ENCODE assay signal across 11 cellular contexts in the genomic region with DNA sequence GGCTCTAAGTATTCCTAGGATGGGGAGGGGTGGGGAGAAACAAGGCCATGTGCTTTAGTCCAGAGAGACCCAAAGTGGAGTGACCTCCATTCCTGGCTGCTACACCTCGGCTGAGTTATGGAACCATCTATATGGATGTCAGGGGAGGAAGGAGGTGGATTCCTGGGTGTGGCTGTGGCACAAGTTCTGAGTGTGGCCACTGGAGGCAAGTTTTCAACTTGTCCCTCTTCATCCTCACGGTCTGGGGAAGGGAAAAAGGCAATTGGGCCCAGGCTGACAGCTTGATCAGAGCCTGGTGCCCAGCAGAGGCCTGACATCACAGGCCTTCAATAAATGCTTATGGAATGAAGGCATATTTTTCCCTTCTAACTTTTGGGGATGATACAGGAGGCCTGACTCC. TPM values are rescaled to one million over a fixed set of nuclear protein-coding genes. Genes with fewer than 3 reads are reported as not detected.
A peak's percentile ranks its signal among the peaks of the same experiment; 100 is the strongest.
DNase-seq lines count a peak whose midpoint lies in the region; ATAC-seq, FAIRE-seq and TF ChIP-seq lines count a peak whose summit lies in the region.
"Had no signal": no experiment of that assay in that cellular context is flagged by ENCODE, and none has a peak within 500 bp of the region (broad histone marks: within the 10 kb centered on the region; RNA-seq: fewer than 3 reads in every experiment).

No MANE protein-coding gene starts in this region.

- H2AFZ ChIP-seq in HepG2 (ENCODE audit: low read length), result no peak overlapping the region

- DNase-seq in HepG2 (ENCODE audit: low spot score), result no peak
- DNase-seq in right lobe of liver, result no peak
- no peak for DNase-seq in activated CD8-positive, alpha-beta T cell treated with anti-CD3 and anti-CD28 coated beads, Interleukin-2, amount 10 ng/mL, durations not matched to agents 7 days and 5 days
- DNase-seq in NCI-H1417 (lab: John Stamatoyannopoulos, UW), result no peak
- DNase-seq in activated effector memory CD4-positive, alpha-beta T cell treated with Interleukin-2 at 50 U/mL for 16 hours, result no peak
- DNase-seq in dedifferentiated amniotic fluid mesenchymal stem cell (ENCODE audit: extremely low spot score), result no peak
- DNase-seq: NCI-H2171, SIG-M5 had no signal

- POLR2A ChIA-PET in HepG2 (lab: Yijun Ruan, JAX), result interaction anchor here (1.7 to 5.1 kb wide), 3 partner anchors 8 to 29 kb away, joined by 6 to 32 read pairs (median 11); no protein-coding TSS in a partner anchor
- POLR2A ChIA-PET in activated CD8-positive, alpha-beta T cell treated with anti-CD3 and anti-CD28 coated beads, Interleukin-2, amount 10 ng/mL, durations not matched to agents 7 days and 5 days (lab: Charles Lee), result interaction anchor here (0.6 to 2.1 kb wide), 2 partner anchors 13 to 18 kb away, joined by 3 to 5 read pairs; no protein-coding TSS in a partner anchor

- intact Hi-C loops in HepG2 (cut with micrococcal nuclease; ENCODE audit: unreplicated experiment), result no loop called here
- intact Hi-C loops in right lobe of liver (cut with DNase I), result no loop called here

- H3K4me3 ChIP-seq in HepG2 (replicated peaks in 1 of 3; ENCODE audit: insufficient read depth in 1 of 3, low read depth in 2 of 3, low read length in 3 of 3), result peak overlapping the region in 2 of 3 experiments; percentile 9 to 80; a peak in 2 of 6 replicates
- no peak overlapping the region for H3K4me3 ChIP-seq in right lobe of liver
- H3K4me3 ChIP-seq in mucosa of rectum (ENCODE audit: low read length in 2 of 2), result peak overlapping the region in 1 of 2 donors; percentile 84

- H3K9me3 ChIP-seq in HepG2 (ENCODE audit: low read length), result no peaks in the 10 kb centered on the region
- no peaks in the 10 kb centered on the region for H3K9me3 ChIP-seq in right lobe of liver
- no peaks in the 10 kb centered on the region for H3K9me3 ChIP-seq in mucosa of rectum (ENCODE audit: control insufficient read depth in 2 of 2, low read length in 2 of 2)
- H3K9me3 ChIP-seq: neutrophil had no signal

- peaks cover 51% of the 10 kb centered on the region for H3K4me1 Mint-ChIP-seq in activated CD8-positive, alpha-beta T cell treated with anti-CD3 and anti-CD28 coated beads, Interleukin-2, amount 10 ng/mL, durations not matched to agents 7 days and 5 days (ENCODE audit: low read depth)

- TF ChIP-seq RAD21 in HepG2 (CRISPR knock-in tag; IDR thresholded peaks at IDR 0.05), result no peak

- TF ChIP-seq EP300 in HepG2 (IDR thresholded peaks at IDR 0.05; ENCODE audit: low read depth in 2 of 2, low read length in 2 of 2) (no peak), HepG2 (CRISPR knock-in tag; IDR thresholded peaks at IDR 0.05; ENCODE audit: borderline replicate concordance) (no peak)

- peaks cover 10% of the 10 kb centered on the region for H3K36me3 Mint-ChIP-seq in activated CD8-positive, alpha-beta T cell treated with anti-CD3 and anti-CD28 coated beads, Interleukin-2, amount 10 ng/mL, durations not matched to agents 7 days and 5 days (ENCODE audit: low read depth)

- in situ Hi-C loops in HepG2 (cut with HindIII; ENCODE audit: extremely low pct_ligation_motif_present, low pct_unique_long_range_greater_than_20kb), result no loop called here

- TF ChIP-seq POLR2A in HepG2 (IDR thresholded peaks at IDR 0.05; ENCODE audit: insufficient read depth in 1 of 2, low read depth in 2 of 2, low read length in 2 of 2) (no peak), right lobe of liver (IDR thresholded peaks at IDR 0.05) (no peak)

- no TSS peak for BruUV-seq in HepG2 (replicated peaks; lab: Mats Ljungman, UMichigan)

- H3K9me3 Mint-ChIP-seq in activated CD8-positive, alpha-beta T cell treated with anti-CD3 and anti-CD28 coated beads, Interleukin-2, amount 10 ng/mL, durations not matched to agents 7 days and 5 days (ENCODE audit: insufficient read depth), result no peaks in the 10 kb centered on the region

- ATAC-seq in HepG2, result peak; percentile 28
- no peak for ATAC-seq in right lobe of liver
- ATAC-seq in activated CD8-positive, alpha-beta T cell treated with anti-CD3 and anti-CD28 coated beads, Interleukin-2, amount 10 ng/mL, durations not matched to agents 7 days and 5 days, result no peak
- no peak for ATAC-seq in GM21381 (IDR thresholded peaks at IDR 0.05; ENCODE audit: unreplicated experiment)

- peaks cover 0 to 15% of the 10 kb centered on the region in 2 experiments; a peak in 3 of 5 replicates for H3K27me3 ChIP-seq in HepG2 (ENCODE audit: control insufficient read depth in 1 of 2, insufficient read depth in 2 of 2, low read length in 2 of 2)
- H3K27me3 ChIP-seq in right lobe of liver, result no peaks in the 10 kb centered on the region
- no peaks in the 10 kb centered on the region for H3K27me3 ChIP-seq in mucosa of rectum (ENCODE audit: control insufficient read depth in 2 of 2, insufficient read depth in 2 of 2, low read length in 2 of 2)

- H3K9ac ChIP-seq in HepG2 (ENCODE audit: insufficient read depth, low read depth, low read length) (no peak overlapping the region), mucosa of rectum (ENCODE audit: low read depth in 1 of 2, low read length in 2 of 2) (no peak overlapping the region)

- peak; percentile 60 for FAIRE-seq in HepG2 (lab: Jason Lieb, UNC)

- H3K79me2 ChIP-seq in HepG2 (ENCODE audit: insufficient read depth, low read length), result peaks cover 2% of the 10 kb centered on the region

- peak overlapping the region; percentile 96 for H3K4me3 Mint-ChIP-seq in activated CD8-positive, alpha-beta T cell treated with anti-CD3 and anti-CD28 coated beads, Interleukin-2, amount 10 ng/mL, durations not matched to agents 7 days and 5 days

- 0% methylated on average over 2 of the region's 2 CpGs for WGBS in HepG2 (ENCODE audit: low lambda C conversion rate)
- WGBS in right lobe of liver (ENCODE audit: insufficient coverage, low coverage, low lambda C conversion rate, missing lambda C conversion rate), result 33% methylated on average over 1 of the region's 2 CpGs

- H3K27ac ChIP-seq in HepG2 (ENCODE audit: extremely low read length, insufficient read depth, low read length) (no peak overlapping the region), right lobe of liver (no peak overlapping the region), mucosa of rectum (ENCODE audit: low read depth in 2 of 2, low read length in 2 of 2) (peak overlapping the region; percentile 97 to 99)
- H3K27ac ChIP-seq: neutrophil had no signal

- no peaks in the 10 kb centered on the region for H3K27me3 Mint-ChIP-seq in activated CD8-positive, alpha-beta T cell treated with anti-CD3 and anti-CD28 coated beads, Interleukin-2, amount 10 ng/mL, durations not matched to agents 7 days and 5 days (ENCODE audit: low read depth)

- CTCF ChIA-PET in HepG2 (lab: Yijun Ruan, JAX; ENCODE audit: low intra/inter-chr PET ratio, low total read pairs), result interaction anchor here (1.2 kb wide), 1 partner anchor 29 kb away, joined by 3 read pairs; no protein-coding TSS in a partner anchor
- CTCF ChIA-PET in activated CD8-positive, alpha-beta T cell treated with anti-CD3 and anti-CD28 coated beads, Interleukin-2, amount 10 ng/mL, durations not matched to agents 7 days and 5 days (lab: Charles Lee), result interaction anchor here (1.2 to 1.9 kb wide), 2 partner anchors 12 to 82 kb away, joined by 9 read pairs; no protein-coding TSS in a partner anchor

- H3K4me2 ChIP-seq in HepG2 (ENCODE audit: low read depth, low read length), result peak overlapping the region; percentile 96

- no peaks in the 10 kb centered on the region; the same call in 1 of the 2 replicates for H4K20me1 ChIP-seq in HepG2 (ENCODE audit: insufficient read depth, low read length)

- H3K4me1 ChIP-seq in HepG2 (ENCODE audit: insufficient read depth, low read length) (peaks cover 50% of the 10 kb centered on the region), right lobe of liver (peaks cover 0 to 11% (median 0%) of the 10 kb centered on the region in 4 donors), mucosa of rectum (ENCODE audit: control insufficient read depth in 2 of 2, insufficient read depth in 2 of 2, low read length in 2 of 2) (peaks cover 35 to 37% of the 10 kb centered on the region in 2 donors)

- TF ChIP-seq CTCF in HepG2 (CRISPR knock-in tag; IDR thresholded peaks at IDR 0.05) (no peak), right lobe of liver (IDR thresholded peaks at IDR 0.05) (no peak)

- H3K36me3 ChIP-seq in HepG2 (replicated peaks in 1 of 2; ENCODE audit: control insufficient read depth in 1 of 2, insufficient read depth in 2 of 2, low read length in 2 of 2) (no peaks in the 10 kb centered on the region), right lobe of liver (no peaks in the 10 kb centered on the region), mucosa of rectum (ENCODE audit: control insufficient read depth in 2 of 2, insufficient read depth in 2 of 2, low read length in 2 of 2) (no peaks in the 10 kb centered on the region)
- H3K36me3 ChIP-seq: neutrophil had no signal

- peak overlapping the region; percentile 52 for H3K27ac Mint-ChIP-seq in activated CD8-positive, alpha-beta T cell treated with anti-CD3 and anti-CD28 coated beads, Interleukin-2, amount 10 ng/mL, durations not matched to agents 7 days and 5 days

RNA-seq across cellular contexts. Expression of gene ITPR3, which starts 2.0 kb away (rescaled TPM):
- total RNA-seq in HepG2 (2016; rRNA removed; fragmentation: Illumina TruSeq; extraction: Trizol) (3.4 and 3.8 TPM in 2 replicates), right lobe of liver (1 to 10 TPM in 4 of 6 experiments, under 1 TPM in 2; 0.79 to 3.5 (median 1.6) TPM)
- total RNA-seq in HepG2 (2016; cell fraction: cytosol; rRNA removed; fragmentation: Illumina TruSeq; extraction: Trizol; ENCODE audit: low read depth), result 0.30 and 0.44 TPM in 2 replicates
- 2.6 and 4.1 TPM in 2 replicates for total RNA-seq in HepG2 (2016; cell fraction: insoluble cytoplasmic fraction; rRNA removed; fragmentation: Illumina TruSeq; extraction: Trizol)
- total RNA-seq in HepG2 (2016; cell fraction: membrane; rRNA removed; fragmentation: Illumina TruSeq; extraction: Trizol), result 1.5 and 1.7 TPM in 2 replicates
- total RNA-seq in HepG2 (2016; cell fraction: nucleus; rRNA removed; fragmentation: Illumina TruSeq; extraction: Trizol), result 5.0 and 5.8 TPM in 2 replicates
- 21.4 and 27.4 TPM in 2 replicates for polyA plus RNA-seq in HepG2 (2011; rRNA removed)
- polyA plus RNA-seq in HepG2 (2011; cell fraction: cytosol; rRNA removed), result 11.6 and 15.9 TPM in 2 replicates
- 175 and 242 TPM in 2 replicates for polyA plus RNA-seq in HepG2 (2011; cell fraction: nucleus; rRNA removed)
- polyA plus RNA-seq in HepG2 (2012), result 10.0 and 18.8 TPM in 2 replicates
- 0.20 and 0.24 TPM in 2 replicates for polyA plus RNA-seq in HepG2 (2016; cell fraction: cytosol; fragmentation: Illumina TruSeq; extraction: Trizol; ENCODE audit: low read depth)
- polyA plus RNA-seq in HepG2 (2016; cell fraction: insoluble cytoplasmic fraction; fragmentation: Illumina TruSeq; extraction: Trizol; ENCODE audit: low read depth), result 1.6 and 2.3 TPM in 2 replicates
- polyA plus RNA-seq in HepG2 (2016; cell fraction: membrane; fragmentation: Illumina TruSeq; extraction: Trizol; ENCODE audit: low read depth), result 0.54 and 0.78 TPM in 2 replicates
- 11.8 and 13.7 TPM in 2 replicates for polyA plus RNA-seq in HepG2 (2016; cell fraction: nucleus; fragmentation: Illumina TruSeq; extraction: Trizol; ENCODE audit: insufficient read depth, low read depth)
- 47.0 and 79.8 TPM in 2 replicates for polyA minus RNA-seq in HepG2 (2011; rRNA and poly(A)+ RNA removed; ENCODE audit: low replicate concordance)
- 20.4 and 20.8 TPM in 2 replicates for polyA minus RNA-seq in HepG2 (2011; cell fraction: cytosol; rRNA and poly(A)+ RNA removed)
- 36.2 and 39.1 TPM in 2 replicates for polyA minus RNA-seq in HepG2 (2011; cell fraction: nucleus; rRNA and poly(A)+ RNA removed)
- 10 to 100 TPM; 57.8 to 59.3 TPM for total RNA-seq in activated CD8-positive, alpha-beta T cell treated with anti-CD3 and anti-CD28 coated beads, Interleukin-2, amount 10 ng/mL, durations not matched to agents 7 days and 5 days

RNA-seq across cellular contexts. Expression of gene BAK1, which starts 39.1 kb away (rescaled TPM):
- total RNA-seq in HepG2 (2016; rRNA removed; fragmentation: Illumina TruSeq; extraction: Trizol), result 23.8 and 25.9 TPM in 2 replicates
- total RNA-seq in HepG2 (2016; cell fraction: cytosol; rRNA removed; fragmentation: Illumina TruSeq; extraction: Trizol; ENCODE audit: low read depth), result 16.2 and 22.7 TPM in 2 replicates
- total RNA-seq in HepG2 (2016; cell fraction: insoluble cytoplasmic fraction; rRNA removed; fragmentation: Illumina TruSeq; extraction: Trizol), result 24.2 and 26.8 TPM in 2 replicates
- 40.6 and 46.1 TPM in 2 replicates for total RNA-seq in HepG2 (2016; cell fraction: membrane; rRNA removed; fragmentation: Illumina TruSeq; extraction: Trizol)
- 11.2 and 14.0 TPM in 2 replicates for total RNA-seq in HepG2 (2016; cell fraction: nucleus; rRNA removed; fragmentation: Illumina TruSeq; extraction: Trizol)
- 15.0 and 22.2 TPM in 2 replicates for polyA plus RNA-seq in HepG2 (2011; rRNA removed)
- 19.9 and 23.5 TPM in 2 replicates for polyA plus RNA-seq in HepG2 (2011; cell fraction: cytosol; rRNA removed)
- 13.5 and 15.1 TPM in 2 replicates for polyA plus RNA-seq in HepG2 (2011; cell fraction: nucleus; rRNA removed)
- 10.2 and 16.3 TPM in 2 replicates for polyA plus RNA-seq in HepG2 (2012)
- 21.1 and 27.3 TPM in 2 replicates for polyA plus RNA-seq in HepG2 (2016; cell fraction: cytosol; fragmentation: Illumina TruSeq; extraction: Trizol; ENCODE audit: low read depth)
- polyA plus RNA-seq in HepG2 (2016; cell fraction: insoluble cytoplasmic fraction; fragmentation: Illumina TruSeq; extraction: Trizol; ENCODE audit: low read depth), result 25.7 and 28.6 TPM in 2 replicates
- 36.0 and 39.7 TPM in 2 replicates for polyA plus RNA-seq in HepG2 (2016; cell fraction: membrane; fragmentation: Illumina TruSeq; extraction: Trizol; ENCODE audit: low read depth)
- 24.6 and 25.1 TPM in 2 replicates for polyA plus RNA-seq in HepG2 (2016; cell fraction: nucleus; fragmentation: Illumina TruSeq; extraction: Trizol; ENCODE audit: insufficient read depth, low read depth)
- polyA minus RNA-seq in HepG2 (2011; rRNA and poly(A)+ RNA removed; ENCODE audit: low replicate concordance), result 38.8 and 50.3 TPM in 2 replicates
- polyA minus RNA-seq in HepG2 (2011; cell fraction: cytosol; rRNA and poly(A)+ RNA removed), result 14.0 and 16.7 TPM in 2 replicates
- 7.6 and 8.2 TPM in 2 replicates for polyA minus RNA-seq in HepG2 (2011; cell fraction: nucleus; rRNA and poly(A)+ RNA removed)
- 10 to 100 TPM in 2 of 6 experiments, 1 to 10 TPM in 4; 4.4 to 11.4 (median 6.5) TPM for total RNA-seq in right lobe of liver
- total RNA-seq in activated CD8-positive, alpha-beta T cell treated with anti-CD3 and anti-CD28 coated beads, Interleukin-2, amount 10 ng/mL, durations not matched to agents 7 days and 5 days, result 10 to 100 TPM; 76.0 to 76.2 TPM

Comparison
In these comparisons a context has a peak if more than half of its experiments do, and no peak if none do; other contexts are left out.
1. H3K4me3 ChIP-seq: peak in HepG2 (2 of 3); none in right lobe of liver (0 of 3).
2. H3K27ac ChIP-seq: peak in mucosa of rectum (2 of 2); none in HepG2 (single experiment) and right lobe of liver (0 of 3).
3. RNA of gene ITPR3, which starts 2.0 kb away (total RNA-seq): 57.8 to 59.3 TPM in activated CD8-positive, alpha-beta T cell treated with anti-CD3 and anti-CD28 coated beads, Interleukin-2, amount 10 ng/mL, durations not matched to agents 7 days and 5 days; 0.30 to 5.8 TPM in HepG2 and 0.79 to 3.5 TPM in right lobe of liver; every median in the first group is over 4 times any median in the second.